7 cellular contexts compared by ENCODE assay signal in the genomic region with DNA sequence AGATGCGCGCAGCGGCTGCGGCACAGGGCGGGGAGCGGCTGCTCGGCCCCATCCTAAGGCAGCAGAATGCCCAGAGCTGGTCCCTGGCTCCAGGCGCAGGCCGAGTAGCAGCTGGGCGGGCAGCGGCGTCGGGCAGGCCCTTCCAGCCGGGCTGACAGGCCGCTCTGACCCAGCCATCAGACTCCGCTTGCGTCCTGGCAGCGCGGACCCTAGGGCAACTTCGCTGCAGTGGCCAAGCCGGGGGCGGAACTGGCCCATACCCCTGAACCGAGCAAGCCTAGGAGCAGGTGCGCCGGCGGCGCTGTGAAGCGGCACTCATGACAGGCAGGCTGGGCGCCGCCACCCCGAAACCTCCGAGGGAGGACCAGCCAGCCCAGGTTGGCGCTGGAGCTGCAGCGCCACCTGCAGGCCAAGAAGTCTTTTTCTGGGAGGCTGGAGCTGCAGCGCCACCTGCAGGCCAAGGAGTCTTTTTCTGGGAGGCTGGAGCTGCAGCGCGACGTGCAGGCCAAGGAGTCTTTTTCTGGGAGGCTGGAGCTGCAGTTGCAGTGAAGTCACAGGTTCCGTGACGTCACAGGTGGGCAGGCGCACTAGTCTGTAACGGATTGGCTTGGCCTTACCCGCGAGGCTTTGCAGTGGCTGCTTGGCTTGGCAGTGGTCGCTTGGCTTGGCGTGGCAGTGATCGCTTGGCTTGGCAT.
DNase-seq lines count a peak whose midpoint lies in the region; ATAC-seq, FAIRE-seq and TF ChIP-seq lines count a peak whose summit lies in the region.
"Not testable (repeated sequence)": the region's sequence is repeated elsewhere in the genome, so short reads cannot be mapped to it uniquely, and the experiment has no call there.

No MANE protein-coding gene starts in this region.

- peak; percentile 74 for FAIRE-seq in GM18507 (lab: Jason Lieb, UNC)

- peak overlapping the region; percentile 23 to 31 for H3K4me3 ChIP-seq in left lung

- intact Hi-C loops in left lung (cut with DNase I) = not testable (repeated sequence)

- H3K27me3 Mint-ChIP-seq in activated T-cell treated with anti-CD3 and anti-CD28 coated beads, Interleukin-2, amount 50 U/mL, for 4 hours (ENCODE audit: low read depth) = not testable (repeated sequence)

- not testable (repeated sequence) for H3K4me3 Mint-ChIP-seq in activated T-cell treated with anti-CD3 and anti-CD28 coated beads, Interleukin-2, amount 50 U/mL, for 4 hours

- not testable (repeated sequence) for H3K36me3 ChIP-seq in left lung

- H3K4me1 Mint-ChIP-seq in activated T-cell treated with anti-CD3 and anti-CD28 coated beads, Interleukin-2, amount 50 U/mL, for 4 hours (ENCODE audit: low read depth) = not testable (repeated sequence)

- peak; percentile 83 to 94 for TF ChIP-seq CTCF in left lung (IDR thresholded peaks at IDR 0.05)

- H3K9me3 Mint-ChIP-seq in activated T-cell treated with anti-CD3 and anti-CD28 coated beads, Interleukin-2, amount 50 U/mL, for 4 hours = not testable (repeated sequence)

- not testable (repeated sequence) for H3K27ac ChIP-seq in left lung

- peak; percentile 90 for ATAC-seq in HG03354 (IDR thresholded peaks at IDR 0.05; ENCODE audit: poor library complexity, severe bottlenecking, unreplicated experiment)
- ATAC-seq in activated T-cell treated with anti-CD3 and anti-CD28 coated beads, Interleukin-2, amount 50 U/mL, for 4 hours = peak; percentile 93 to 94
- peak; percentile 98 for ATAC-seq in left lung

- DNase-seq in GM18507 (ENCODE audit: extremely low spot score, insufficient read length, low read depth) = not testable (repeated sequence)
- DNase-seq in SIG-M5 treated with dmso at 0.1 percent for 504 hours (lab: John Stamatoyannopoulos, UW; ENCODE audit: unreplicated experiment) (peak; percentile 18), left lung (peak; percentile 71 to 89)
- peak; percentile 71 for DNase-seq in activated T-cell treated with anti-CD3 and anti-CD28 coated beads, Interleukin-2, amount 50 U/mL, for 4 hours
- DNase-seq in effector CD8-positive, alpha-beta T cell (lab: John Stamatoyannopoulos, UW) = peak; percentile 77
- DNase-seq in stimulated activated CD4-positive, alpha-beta T cell treated with anti-CD3 and anti-CD28 coated beads, Interleukin-12 subunit alpha, Interleukin-12 subunit beta, amount 100 ng/mL, for 48 hours (ENCODE audit: low read depth in 2 of 3, low spot score in 1 of 3) = peak; percentile 64 to 76 (median 65)

- not testable (repeated sequence) for H3K9me3 ChIP-seq in left lung

- H3K4me1 ChIP-seq in left lung = not testable (repeated sequence)

- H3K36me3 Mint-ChIP-seq in activated T-cell treated with anti-CD3 and anti-CD28 coated beads, Interleukin-2, amount 50 U/mL, for 4 hours (ENCODE audit: insufficient read depth) = not testable (repeated sequence)

- H3K27me3 ChIP-seq in left lung = not testable (repeated sequence)
